Comparison of ENCODE assay signal across 22 cellular contexts in genomic region chr12:67669217-67669924, GRCh38. TPM values are rescaled to one million over a fixed set of nuclear protein-coding genes. Genes with fewer than 3 reads are reported as not detected.
DNase-seq lines count a peak whose midpoint lies in the region; TF ChIP-seq lines count a peak whose summit lies in the region.
"Had no signal": no experiment of that assay in that cellular context is flagged by ENCODE, and none has a peak within 500 bp of the region (broad histone marks: within the 10 kb centered on the region; RNA-seq: fewer than 3 reads in every experiment).

No MANE protein-coding gene starts in this region.

- TF ChIP-seq CTCF in BE2C (IDR thresholded peaks at IDR 0.05; ENCODE audit: low read depth, low read length), result no peak

- peaks cover 13% of the 10 kb centered on the region for H3K9me3 ChIP-seq in mesodermal cell (ENCODE audit: control insufficient read depth, low read length)
- no peaks in the 10 kb centered on the region for H3K9me3 ChIP-seq in BE2C

- peaks cover 40% of the 10 kb centered on the region for H3K4me1 Mint-ChIP-seq in activated T-cell treated with anti-CD3 and anti-CD28 coated beads, Interleukin-2, amount 50 U/mL, for 24 hours (ENCODE audit: low read depth)
- H3K4me1 Mint-ChIP-seq in activated naive CD8-positive, alpha-beta T cell (ENCODE audit: low read depth), result peaks cover 49% of the 10 kb centered on the region
- peaks cover 41% of the 10 kb centered on the region for H3K4me1 Mint-ChIP-seq in stimulated activated naive CD8-positive, alpha-beta T cell treated with anti-CD3 and anti-CD28 coated beads, Interleukin-15, Interleukin-2, amounts not matched to agents 100 ng/mL and 50 ng/mL, for 24 hours (ENCODE audit: low read depth)

- H3K27ac Mint-ChIP-seq in activated T-cell treated with anti-CD3 and anti-CD28 coated beads, Interleukin-2, amount 50 U/mL, for 24 hours, result peak overlapping the region; percentile 42
- H3K27ac Mint-ChIP-seq in activated naive CD8-positive, alpha-beta T cell, result peak overlapping the region; percentile 41
- peak overlapping the region; percentile 90 for H3K27ac Mint-ChIP-seq in stimulated activated naive CD8-positive, alpha-beta T cell treated with anti-CD3 and anti-CD28 coated beads, Interleukin-15, Interleukin-2, amounts not matched to agents 100 ng/mL and 50 ng/mL, for 24 hours
- H3K27ac Mint-ChIP-seq: activated naive CD4-positive, alpha-beta T cell treated with anti-CD3 and anti-CD28 coated beads, Interleukin-2, amount 10 ng/mL, durations not matched to agents 7 days and 5 days; B cell had no signal

- H3K27me3 ChIP-seq in BE2C, result no peaks in the 10 kb centered on the region
- H3K27me3 ChIP-seq: esophagus squamous epithelium had no signal

- WGBS in mesodermal cell (ENCODE audit: insufficient coverage in 2 of 2), 2 experiments, result 98 to 100% methylated on average over 2 to 5 of the region's 6 CpGs

- no peak overlapping the region for H3K4me3 Mint-ChIP-seq in activated T-cell treated with anti-CD3 and anti-CD28 coated beads, Interleukin-2, amount 50 U/mL, for 24 hours
- no peak overlapping the region for H3K4me3 Mint-ChIP-seq in activated naive CD8-positive, alpha-beta T cell
- H3K4me3 Mint-ChIP-seq in stimulated activated naive CD8-positive, alpha-beta T cell treated with anti-CD3 and anti-CD28 coated beads, Interleukin-15, Interleukin-2, amounts not matched to agents 100 ng/mL and 50 ng/mL, for 24 hours, result peak overlapping the region; percentile 51
- H3K4me3 Mint-ChIP-seq: activated naive CD4-positive, alpha-beta T cell treated with anti-CD3 and anti-CD28 coated beads, Interleukin-2, amount 10 ng/mL, durations not matched to agents 7 days and 5 days; B cell; naive B cell had no signal

- H3K4me1 ChIP-seq in mesodermal cell (ENCODE audit: control insufficient read depth, insufficient read depth, low read length, poor library complexity, severe bottlenecking) (peaks cover 14% of the 10 kb centered on the region), BE2C (no peaks in the 10 kb centered on the region; the same call in 1 of the 2 replicates)
- H3K4me1 ChIP-seq: A549 had no signal

- H3K9me3 Mint-ChIP-seq in activated T-cell treated with anti-CD3 and anti-CD28 coated beads, Interleukin-2, amount 50 U/mL, for 24 hours, result peaks cover 23% of the 10 kb centered on the region
- H3K9me3 Mint-ChIP-seq in activated naive CD8-positive, alpha-beta T cell (ENCODE audit: low read depth), result peaks cover 21% of the 10 kb centered on the region
- peaks cover 24% of the 10 kb centered on the region for H3K9me3 Mint-ChIP-seq in stimulated activated naive CD8-positive, alpha-beta T cell treated with anti-CD3 and anti-CD28 coated beads, Interleukin-15, Interleukin-2, amounts not matched to agents 100 ng/mL and 50 ng/mL, for 24 hours

- H3K36me3 ChIP-seq in mesodermal cell (ENCODE audit: control insufficient read depth, insufficient read depth, low read length) (peaks cover 3% of the 10 kb centered on the region), BE2C (no peaks in the 10 kb centered on the region)

- H3K27ac ChIP-seq in mesodermal cell (ENCODE audit: low read depth, low read length, severe bottlenecking), result peak overlapping the region; percentile 65
- H3K27ac ChIP-seq: A549, esophagus squamous epithelium, VCaP had no signal

- no peak overlapping the region for H3K4me3 ChIP-seq in mesodermal cell (ENCODE audit: extremely low read depth, insufficient read depth, low read length, poor library complexity, severe bottlenecking)
- H3K4me3 ChIP-seq in BE2C (ENCODE audit: low read depth, low read length), result no peak overlapping the region
- H3K4me3 ChIP-seq: A549, esophagus squamous epithelium had no signal

- no peaks in the 10 kb centered on the region for H3K27me3 Mint-ChIP-seq in activated T-cell treated with anti-CD3 and anti-CD28 coated beads, Interleukin-2, amount 50 U/mL, for 24 hours
- no peaks in the 10 kb centered on the region for H3K27me3 Mint-ChIP-seq in activated naive CD8-positive, alpha-beta T cell
- H3K27me3 Mint-ChIP-seq in stimulated activated naive CD8-positive, alpha-beta T cell treated with anti-CD3 and anti-CD28 coated beads, Interleukin-15, Interleukin-2, amounts not matched to agents 100 ng/mL and 50 ng/mL, for 24 hours, result no peaks in the 10 kb centered on the region
- H3K27me3 Mint-ChIP-seq: activated naive CD4-positive, alpha-beta T cell treated with anti-CD3 and anti-CD28 coated beads, Interleukin-2, amount 10 ng/mL, durations not matched to agents 7 days and 5 days; B cell; naive B cell had no signal

- DNase-seq in activated T-cell treated with anti-CD3 and anti-CD28 coated beads, Interleukin-2, amount 50 U/mL, for 24 hours, result no peak
- DNase-seq in activated T-cell treated with anti-CD3 and anti-CD28 coated beads, Interleukin-2, amount 50 U/mL, for 48 hours, result no peak
- DNase-seq in iPS-NIHi11 (ENCODE audit: low spot score) (no peak), BE2C (no peak), COLO829 (ENCODE audit: low spot score) (no peak)
- DNase-seq: activated CD4-positive, alpha-beta T cell treated with anti-CD3 and anti-CD28 coated beads, Interleukin-2, amount 50 U/mL, for 48 hours; activated naive CD4-positive, alpha-beta T cell treated with anti-CD3 and anti-CD28 coated beads, Interleukin-2, amount 10 ng/mL, durations not matched to agents 7 days and 5 days; activated T-cell treated with anti-CD3 and anti-CD28 coated beads, Interleukin-2, amount 50 U/mL, for 1 hour; effector memory CD4-positive, alpha-beta T cell; esophagus squamous epithelium; naive B cell; NCI-H1436 treated with DMSO at 0.1 percent for 48 hours; NCI-H524; stimulated activated CD4-positive, alpha-beta T cell treated with anti-CD3 and anti-CD28 coated beads, Interleukin-15, amount 100 ng/mL, for 24 hours; stimulated activated CD8-positive, alpha-beta memory T cell treated with anti-CD3 and anti-CD28 coated beads, Interleukin-4, amount 100 ng/mL, for 48 hours; substantia nigra had no signal

- H3K36me3 Mint-ChIP-seq in activated T-cell treated with anti-CD3 and anti-CD28 coated beads, Interleukin-2, amount 50 U/mL, for 24 hours (ENCODE audit: low read depth), result peaks cover 47% of the 10 kb centered on the region
- H3K36me3 Mint-ChIP-seq in activated naive CD8-positive, alpha-beta T cell, result peaks cover 40% of the 10 kb centered on the region
- H3K36me3 Mint-ChIP-seq in stimulated activated naive CD8-positive, alpha-beta T cell treated with anti-CD3 and anti-CD28 coated beads, Interleukin-15, Interleukin-2, amounts not matched to agents 100 ng/mL and 50 ng/mL, for 24 hours (ENCODE audit: low read depth), result peaks cover 39% of the 10 kb centered on the region

RNA-seq across cellular contexts. Expression of gene DYRK2, which starts 20.8 kb away (rescaled TPM):
- polyA plus RNA-seq in mesodermal cell (2013, experiment 1 of 2), result 43.1 TPM
- polyA plus RNA-seq in mesodermal cell (2013, experiment 2 of 2), result 36.2 TPM
- polyA plus RNA-seq in BE2C (2012; ENCODE audit: insufficient read depth, insufficient read length, low read depth), result 17.6 TPM
